Comparison of ENCODE assay signal across 8 cellular contexts in genomic region chr6:132130530-132131298, GRCh38.
DNase-seq lines count a peak whose midpoint lies in the region; ATAC-seq and TF ChIP-seq lines count a peak whose summit lies in the region.

No MANE protein-coding gene starts in this region.

- ATAC-seq in SK-N-SH treated with all-trans-retinoic acid at 6 μM for 48 hours (peak; percentile 55), heart left ventricle (peak; percentile 79 to 84 (median 81))
- ATAC-seq in activated CD4-positive, CD25-positive, alpha-beta regulatory T cell treated with anti-CD3 and anti-CD28 coated beads, Interleukin-2, amount 50 U/mL, for 24 hours, result no peak

- peak; percentile 43 for DNase-seq in EL
- peak in 4 of 5 donors; percentile 45 to 66 (median 52) for DNase-seq in heart left ventricle
- peak; percentile 17 for DNase-seq in putamen (ENCODE audit: low spot score)
- DNase-seq in COLO668 (lab: John Stamatoyannopoulos, UW; ENCODE audit: unreplicated experiment), result no peak
- no peak for DNase-seq in activated CD8-positive, alpha-beta memory T cell treated with anti-CD3 and anti-CD28 coated beads, Interleukin-2, amount 50 U/mL, for 4 hours
- no peak for DNase-seq in activated naive CD4-positive, alpha-beta T cell treated with Interleukin-2 at 50 U/mL for 16 hours

- H3K4me1 ChIP-seq in heart left ventricle, result peaks cover 0 to 41% (median 34%) of the 10 kb centered on the region in 12 donors

- TF ChIP-seq POLR2A in heart left ventricle (IDR thresholded peaks at IDR 0.05), result no peak

- intact Hi-C loops in heart left ventricle (cut with DNase I), result loop anchor here in 2 of 10 donors (10.0 kb wide), 2 partner anchors 106 to 176 kb away; partner anchors contain the start of gene CCN2 (in 1 of the 2)

- TF ChIP-seq CTCF in heart left ventricle (IDR thresholded peaks at IDR 0.05), result peak in 2 of 12 donors; percentile 18 to 31

- peak overlapping the region in 1 of 12 donors; percentile 9 for H3K4me3 ChIP-seq in heart left ventricle

- WGBS in heart left ventricle, 4 donors, result 50 to 62% (median 59%) methylated on average over 11 of the region's 11 CpGs

- no peaks in the 10 kb centered on the region for H3K27me3 ChIP-seq in heart left ventricle

- H3K27ac ChIP-seq in heart left ventricle, result peak overlapping the region; percentile 61 to 96 (median 83)

- H3K36me3 ChIP-seq in heart left ventricle, result no peaks in the 10 kb centered on the region

- no peaks in the 10 kb centered on the region for H3K9me3 ChIP-seq in heart left ventricle

TF ChIP-seq in SK-N-SH treated with all-trans-retinoic acid at 6 μM for 48 hours, 23 proteins besides CTCF, POLR2A, EP300 and RAD21:
- no peak for TF ChIP-seq ISL1 (CRISPR knock-in tag; IDR thresholded peaks at IDR 0.05)
- TF ChIP-seq POU6F1 (CRISPR knock-in tag; IDR thresholded peaks at IDR 0.05; ENCODE audit: borderline replicate concordance, low read depth), result no peak
- no peak for TF ChIP-seq ZNF8 (CRISPR knock-in tag; IDR thresholded peaks at IDR 0.05)
- no peak for TF ChIP-seq BACH2 (CRISPR knock-in tag; IDR thresholded peaks at IDR 0.05; ENCODE audit: borderline replicate concordance)
- no peak for TF ChIP-seq TOX (CRISPR knock-in tag; IDR thresholded peaks at IDR 0.05; ENCODE audit: borderline replicate concordance)

Comparison
In these comparisons a context has a peak if more than half of its experiments do, and no peak if none do; other contexts are left out.
1. DNase-seq: peak in EL (single experiment), heart left ventricle (4 of 5) and putamen (single experiment); none in COLO668 (single experiment), activated CD8-positive, alpha-beta memory T cell treated with anti-CD3 and anti-CD28 coated beads, Interleukin-2, amount 50 U/mL, for 4 hours (single experiment) and activated naive CD4-positive, alpha-beta T cell treated with Interleukin-2 at 50 U/mL for 16 hours (single experiment).
2. ATAC-seq: peak in SK-N-SH treated with all-trans-retinoic acid at 6 μM for 48 hours (single experiment) and heart left ventricle (4 of 4); none in activated CD4-positive, CD25-positive, alpha-beta regulatory T cell treated with anti-CD3 and anti-CD28 coated beads, Interleukin-2, amount 50 U/mL, for 24 hours (0 of 2).